In genomic region chr3:152505926-152506325, GRCh38 we compare ENCODE assay signal across 10 cellular contexts.
DNase-seq lines count a peak whose midpoint lies in the region; ATAC-seq and TF ChIP-seq lines count a peak whose summit lies in the region.
"Had no signal": no experiment of that assay in that cellular context is flagged by ENCODE, and none has a peak within 500 bp of the region (broad histone marks: within the 10 kb centered on the region; RNA-seq: fewer than 3 reads in every experiment).

No MANE protein-coding gene starts in this region.

- H3K27ac Mint-ChIP-seq in activated T-helper 1 cell treated with anti-CD3 and anti-CD28 coated beads, Interleukin-12 subunit alpha, Interleukin-12 subunit beta, Interleukin-2, Interleukin-4 antibody, amounts not matched to agents 30 ng/mL and 10 ng/mL and 1 ng/mL, durations not matched to agents 14 hours and 24 hours and 36 hours = peak overlapping the region; percentile 20
- H3K27ac Mint-ChIP-seq in T-helper 17 cell = no peak overlapping the region

- no peaks in the 10 kb centered on the region for H3K79me2 ChIP-seq in smooth muscle cell (ENCODE audit: low read depth)

- H3K4me1 ChIP-seq in smooth muscle cell (ENCODE audit: low read depth) = no peaks in the 10 kb centered on the region

- H3K9me3 Mint-ChIP-seq in activated T-helper 1 cell treated with anti-CD3 and anti-CD28 coated beads, Interleukin-12 subunit alpha, Interleukin-12 subunit beta, Interleukin-2, Interleukin-4 antibody, amounts not matched to agents 30 ng/mL and 10 ng/mL and 1 ng/mL, durations not matched to agents 14 hours and 24 hours and 36 hours = no peaks in the 10 kb centered on the region

- peak overlapping the region; percentile 16 for H3K4me3 Mint-ChIP-seq in activated T-helper 1 cell treated with anti-CD3 and anti-CD28 coated beads, Interleukin-12 subunit alpha, Interleukin-12 subunit beta, Interleukin-2, Interleukin-4 antibody, amounts not matched to agents 30 ng/mL and 10 ng/mL and 1 ng/mL, durations not matched to agents 14 hours and 24 hours and 36 hours
- no peak overlapping the region for H3K4me3 Mint-ChIP-seq in T-helper 17 cell

- H3K4me2 ChIP-seq in smooth muscle cell = no peak overlapping the region

- no peak overlapping the region for H3K4me3 ChIP-seq in smooth muscle cell

- H2AFZ ChIP-seq in smooth muscle cell (ENCODE audit: low read depth) = no peak overlapping the region

- peaks cover 6% of the 10 kb centered on the region for H3K36me3 Mint-ChIP-seq in activated T-helper 1 cell treated with anti-CD3 and anti-CD28 coated beads, Interleukin-12 subunit alpha, Interleukin-12 subunit beta, Interleukin-2, Interleukin-4 antibody, amounts not matched to agents 30 ng/mL and 10 ng/mL and 1 ng/mL, durations not matched to agents 14 hours and 24 hours and 36 hours (ENCODE audit: low read depth)
- H3K36me3 Mint-ChIP-seq in T-helper 17 cell (ENCODE audit: low read depth) = peaks cover 5% of the 10 kb centered on the region

- H3K36me3 ChIP-seq in smooth muscle cell (ENCODE audit: low read depth) = no peaks in the 10 kb centered on the region
- H3K36me3 ChIP-seq: brain microvascular endothelial cell had no signal

- H4K20me1 ChIP-seq in smooth muscle cell (ENCODE audit: low read depth) = no peaks in the 10 kb centered on the region

- peak; percentile 39 for DNase-seq in activated T-helper 1 cell treated with anti-CD3 and anti-CD28 coated beads, Interleukin-12 subunit alpha, Interleukin-12 subunit beta, Interleukin-2, Interleukin-4 antibody, amounts not matched to agents 30 ng/mL and 10 ng/mL and 1 ng/mL, durations not matched to agents 14 hours and 24 hours and 36 hours (ENCODE audit: low spot score)
- DNase-seq in cerebellar cortex (ENCODE audit: low spot score) (no peak), NCI-H82 treated with DMSO at 0.1 percent for 48 hours (lab: John Stamatoyannopoulos, UW; ENCODE audit: unreplicated experiment) (no peak), smooth muscle cell (lab: John Stamatoyannopoulos, UW; ENCODE audit: unreplicated experiment) (no peak), T-helper 17 cell (no peak)
- DNase-seq: brain microvascular endothelial cell, COR-L47 had no signal

- H3F3A ChIP-seq in smooth muscle cell (ENCODE audit: low read depth) = no peaks in the 10 kb centered on the region

- H3K9me3 ChIP-seq in smooth muscle cell (replicated peaks; ENCODE audit: low read depth) (no peaks in the 10 kb centered on the region), T-helper 17 cell (ENCODE audit: control insufficient read depth, low read length, poor library complexity, severe bottlenecking) (no peaks in the 10 kb centered on the region)

- TF ChIP-seq CTCF in smooth muscle cell (IDR thresholded peaks at IDR 0.05; ENCODE audit: borderline replicate concordance, insufficient read depth, poor library complexity, severe bottlenecking) = no peak

- no peaks in the 10 kb centered on the region for H3K27me3 ChIP-seq in smooth muscle cell (ENCODE audit: low read depth)
- H3K27me3 ChIP-seq: brain microvascular endothelial cell had no signal

- peaks cover 24% of the 10 kb centered on the region for H3K4me1 Mint-ChIP-seq in activated T-helper 1 cell treated with anti-CD3 and anti-CD28 coated beads, Interleukin-12 subunit alpha, Interleukin-12 subunit beta, Interleukin-2, Interleukin-4 antibody, amounts not matched to agents 30 ng/mL and 10 ng/mL and 1 ng/mL, durations not matched to agents 14 hours and 24 hours and 36 hours (ENCODE audit: low read depth)
- H3K4me1 Mint-ChIP-seq in T-helper 17 cell = peaks cover 3% of the 10 kb centered on the region

- 87% methylated on average over 5 of the region's 5 CpGs for WGBS in smooth muscle cell (ENCODE audit: low lambda C conversion rate)

- H3K27ac ChIP-seq in smooth muscle cell (ENCODE audit: low read depth) = no peak overlapping the region
- H3K27ac ChIP-seq: brain microvascular endothelial cell had no signal

- H3K27me3 Mint-ChIP-seq in activated T-helper 1 cell treated with anti-CD3 and anti-CD28 coated beads, Interleukin-12 subunit alpha, Interleukin-12 subunit beta, Interleukin-2, Interleukin-4 antibody, amounts not matched to agents 30 ng/mL and 10 ng/mL and 1 ng/mL, durations not matched to agents 14 hours and 24 hours and 36 hours (ENCODE audit: insufficient read depth) = peaks cover 6% of the 10 kb centered on the region
- H3K27me3 Mint-ChIP-seq in T-helper 17 cell = peaks cover 5% of the 10 kb centered on the region

- H3K9ac ChIP-seq in smooth muscle cell (ENCODE audit: low read depth) = no peak overlapping the region

- intact Hi-C loops in activated T-helper 1 cell treated with anti-CD3 and anti-CD28 coated beads, Interleukin-12 subunit alpha, Interleukin-12 subunit beta, Interleukin-2, Interleukin-4 antibody, amounts not matched to agents 30 ng/mL and 10 ng/mL and 1 ng/mL, durations not matched to agents 14 hours and 24 hours and 36 hours (cut with micrococcal nuclease) = loop anchor here (2.0 to 5.0 kb wide), 2 partner anchors 19 to 34 kb away; no protein-coding TSS in a partner anchor

- ATAC-seq in GM18502 (IDR thresholded peaks at IDR 0.05; ENCODE audit: poor library complexity, unreplicated experiment) (peak; percentile 95), GM19452 (IDR thresholded peaks at IDR 0.05; ENCODE audit: unreplicated experiment) (peak; percentile 94), HG03039 (IDR thresholded peaks at IDR 0.05; ENCODE audit: unreplicated experiment) (peak; percentile 96), T-helper 17 cell (no peak)
